1 cellular context compared by ENCODE assay signal in the genomic region with DNA sequence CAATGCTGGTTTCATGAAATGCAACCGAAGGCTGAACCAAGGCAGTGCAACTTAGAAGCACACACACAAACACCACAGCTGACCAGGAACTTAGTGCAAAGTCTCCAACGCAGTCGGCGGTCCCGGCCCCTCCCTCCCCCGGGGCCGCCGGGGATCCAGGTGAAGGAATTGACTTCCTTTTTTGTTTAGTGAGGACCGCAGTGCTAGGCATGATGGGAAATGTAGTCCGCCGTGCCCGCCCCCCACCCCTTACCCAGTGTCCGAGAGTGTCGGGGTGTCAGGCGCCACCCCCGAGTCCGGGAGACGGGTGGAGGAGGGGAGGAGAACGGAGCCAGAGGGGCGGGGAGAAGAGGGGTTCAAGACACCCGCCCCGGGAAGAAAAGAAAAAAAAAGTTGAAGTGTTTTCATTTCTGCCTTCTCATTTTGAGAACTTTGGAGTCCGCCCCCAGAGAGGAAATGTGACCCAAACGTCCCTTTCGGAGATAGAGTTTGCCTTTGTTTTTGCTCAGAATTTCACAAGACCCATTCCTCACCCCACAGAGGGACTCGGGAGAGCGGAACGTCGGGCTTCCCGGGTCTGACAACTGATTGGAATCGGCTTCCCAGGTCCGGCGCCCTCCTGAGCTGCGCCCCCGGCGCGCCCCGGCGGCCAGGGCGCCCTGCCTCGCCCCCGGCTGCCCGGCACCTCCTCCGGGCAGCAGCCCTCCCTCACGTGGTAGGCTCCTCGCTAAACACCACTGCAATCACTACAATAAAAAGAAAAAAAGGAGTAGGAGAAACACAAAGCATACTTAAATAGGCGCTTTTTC.
TF ChIP-seq lines count a peak whose summit lies in the region.

No MANE protein-coding gene starts in this region.

TF ChIP-seq in HCT116, 20 proteins besides CTCF, POLR2A, EP300 and RAD21:
- TF ChIP-seq, protein P1, sequence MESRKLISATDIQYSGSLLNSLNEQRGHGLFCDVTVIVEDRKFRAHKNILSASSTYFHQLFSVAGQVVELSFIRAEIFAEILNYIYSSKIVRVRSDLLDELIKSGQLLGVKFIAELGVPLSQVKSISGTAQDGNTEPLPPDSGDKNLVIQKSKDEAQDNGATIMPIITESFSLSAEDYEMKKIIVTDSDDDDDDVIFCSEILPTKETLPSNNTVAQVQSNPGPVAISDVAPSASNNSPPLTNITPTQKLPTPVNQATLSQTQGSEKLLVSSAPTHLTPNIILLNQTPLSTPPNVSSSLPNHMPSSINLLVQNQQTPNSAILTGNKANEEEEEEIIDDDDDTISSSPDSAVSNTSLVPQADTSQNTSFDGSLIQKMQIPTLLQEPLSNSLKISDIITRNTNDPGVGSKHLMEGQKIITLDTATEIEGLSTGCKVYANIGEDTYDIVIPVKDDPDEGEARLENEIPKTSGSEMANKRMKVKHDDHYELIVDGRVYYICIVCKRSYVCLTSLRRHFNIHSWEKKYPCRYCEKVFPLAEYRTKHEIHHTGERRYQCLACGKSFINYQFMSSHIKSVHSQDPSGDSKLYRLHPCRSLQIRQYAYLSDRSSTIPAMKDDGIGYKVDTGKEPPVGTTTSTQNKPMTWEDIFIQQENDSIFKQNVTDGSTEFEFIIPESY (IDR thresholded peaks at IDR 0.05; ENCODE audit: extremely low read depth, insufficient replicate concordance, low read length), result peak; percentile 62
- TF ChIP-seq EGR1 (IDR thresholded peaks at IDR 0.05; ENCODE audit: low read depth) (no peak), YY1 (IDR thresholded peaks at IDR 0.05; ENCODE audit: extremely low read depth, insufficient replicate concordance, low read depth, low read length) (peak; percentile 29), TCF7L2 (IDR thresholded peaks at IDR 0.05; ENCODE audit: borderline replicate concordance, extremely low read depth, insufficient read depth, insufficient read length) (peak; percentile 26), POLR2AphosphoS5 (IDR thresholded peaks at IDR 0.05; ENCODE audit: low read depth, low read length) (peak; percentile 94), CEBPB (IDR thresholded peaks at IDR 0.05; ENCODE audit: low read depth) (no peak), JUND (IDR thresholded peaks at IDR 0.05) (no peak)
